In the genomic region with DNA sequence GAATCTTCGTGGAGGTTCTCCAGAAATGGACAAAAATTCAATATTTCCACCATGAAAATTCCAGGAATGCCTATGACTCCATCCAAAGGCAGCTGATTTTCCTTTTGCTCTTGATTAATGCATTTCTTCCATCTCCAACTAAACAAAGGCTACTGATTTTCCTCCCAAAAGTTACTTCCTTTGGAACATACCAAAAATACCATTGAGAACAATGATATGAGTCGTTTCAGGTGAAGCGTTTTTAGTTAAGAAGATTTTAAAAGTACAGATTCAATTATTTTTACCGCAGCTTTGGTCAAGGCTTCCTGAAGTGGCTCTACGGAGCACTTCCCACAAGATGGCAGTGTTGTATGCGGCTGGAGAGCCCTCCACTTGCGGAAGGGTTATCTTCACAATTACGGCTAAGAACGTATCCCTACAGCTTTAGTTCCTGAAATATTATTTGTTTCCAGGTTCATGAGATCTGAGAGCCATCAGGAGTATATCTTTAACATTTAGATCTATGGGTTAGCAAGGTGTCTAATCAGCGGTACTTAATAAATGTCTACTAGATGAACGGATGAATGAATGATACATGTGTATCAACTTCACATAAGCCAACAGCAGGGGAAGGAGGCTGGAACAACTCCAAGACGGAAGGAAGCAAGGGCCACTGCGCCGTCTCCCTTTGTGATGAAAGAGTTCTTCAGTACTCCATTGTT, we compare ENCODE assay signal across 8 cellular contexts. TPM values are rescaled to one million over a fixed set of nuclear protein-coding genes. Genes with fewer than 3 reads are reported as not detected.
DNase-seq lines count a peak whose midpoint lies in the region; ATAC-seq and TF ChIP-seq lines count a peak whose summit lies in the region.

No MANE protein-coding gene starts in this region.

- peaks cover 50% of the 10 kb centered on the region for H3K27me3 Mint-ChIP-seq in activated B cell treated with CpG ODN at 0.5 μM for 24 hours

- H3K36me3 ChIP-seq in endocrine pancreas (ENCODE audit: control insufficient read depth, insufficient read depth, low read length), result no peaks in the 10 kb centered on the region

- no peak overlapping the region for H3K4me3 Mint-ChIP-seq in activated B cell treated with CpG ODN at 0.5 μM for 24 hours

- CTCF ChIA-PET in AG04450 (lab: Charles Lee), result interaction anchor here (0.6 to 16.3 kb wide), 37 partner anchors 9 to 1594 kb away, joined by 3 to 920 read pairs (median 4); a partner anchor contains a TSS
- CTCF ChIA-PET in activated B cell treated with CpG ODN at 0.5 μM for 24 hours (lab: Charles Lee), result interaction anchor here (0.7 to 4.6 kb wide), 16 partner anchors 8 to 554 kb away, joined by 3 to 47 read pairs (median 4); a partner anchor contains a TSS

- H3K27me3 ChIP-seq in AG04450 (ENCODE audit: control insufficient read depth, insufficient read depth, low read length) (no peaks in the 10 kb centered on the region), endocrine pancreas (ENCODE audit: control insufficient read depth, insufficient read depth, low read length) (no peaks in the 10 kb centered on the region)

- H3K9me3 ChIP-seq in AG04450 (ENCODE audit: control insufficient read depth, insufficient read depth, low read length) (no peaks in the 10 kb centered on the region), endocrine pancreas (ENCODE audit: control insufficient read depth, low read length) (no peaks in the 10 kb centered on the region)

- POLR2A ChIA-PET in AG04450 (lab: Yijun Ruan, JAX) (interaction anchor here (0.6 kb wide), 2 partner anchors 52 to 470 kb away, joined by 3 to 5 read pairs; no protein-coding TSS in a partner anchor), activated B cell treated with CpG ODN at 0.5 μM for 24 hours (lab: Charles Lee) (interaction anchor here (3.2 kb wide), 1 partner anchor 36 kb away, joined by 16 read pairs; a partner anchor contains a TSS)

- H3K36me3 Mint-ChIP-seq in activated B cell treated with CpG ODN at 0.5 μM for 24 hours (ENCODE audit: low read depth), result no peaks in the 10 kb centered on the region

- H3K9ac ChIP-seq in endocrine pancreas (ENCODE audit: control insufficient read depth, insufficient read depth, low read length), result peak overlapping the region; percentile 23

- peak; percentile 90 for TF ChIP-seq CTCF in AG04450 (IDR thresholded peaks at IDR 0.05; ENCODE audit: low read depth, low read length)
- peak; percentile 79 for TF ChIP-seq CTCF in GM12865 (IDR thresholded peaks at IDR 0.05; ENCODE audit: insufficient read depth, low read depth, low read length, missing control alignments)
- no peak for TF ChIP-seq CTCF in activated B cell treated with CpG ODN at 0.5 μM for 24 hours (IDR thresholded peaks at IDR 0.05)

- ATAC-seq in activated B cell treated with CpG ODN at 0.5 μM for 24 hours (ENCODE audit: low read depth) (peak; percentile 66), GM19035 (IDR thresholded peaks at IDR 0.05; ENCODE audit: unreplicated experiment) (no peak)

- intact Hi-C loops in activated B cell treated with CpG ODN at 0.5 μM for 24 hours (cut with micrococcal nuclease), result loop anchor here (1.0 to 2.0 kb wide), 6 partner anchors 36 to 1062 kb away; a partner anchor contains a TSS

- H3K4me3 ChIP-seq in AG04450 (ENCODE audit: low read depth, low read length) (peak overlapping the region; percentile 15; the same call in 1 of the 2 replicates), GM12865 (ENCODE audit: low read depth, low read length) (no peak overlapping the region), endocrine pancreas (ENCODE audit: control insufficient read depth, insufficient read depth, low read length) (peak overlapping the region; percentile 53)

- peak; percentile 43 for DNase-seq in AG04450 (ENCODE audit: low read depth, low spot score)
- DNase-seq in GM12865 (ENCODE audit: low read depth), result peak; percentile 78
- DNase-seq in NCI-H1930 (lab: John Stamatoyannopoulos, UW), result peak; percentile 5 to 35
- DNase-seq in activated B cell treated with CpG ODN at 0.5 μM for 24 hours, result no peak
- DNase-seq in medulla oblongata (ENCODE audit: extremely low spot score), result peak; percentile 82
- DNase-seq in stimulated activated CD8-positive, alpha-beta memory T cell treated with anti-CD3 and anti-CD28 coated beads, Interleukin-4, amount 100 ng/mL, for 48 hours, result peak; percentile 57

- no peaks in the 10 kb centered on the region for H3K9me3 Mint-ChIP-seq in activated B cell treated with CpG ODN at 0.5 μM for 24 hours

- peaks cover 17% of the 10 kb centered on the region for H3K4me1 Mint-ChIP-seq in activated B cell treated with CpG ODN at 0.5 μM for 24 hours

- H3K27ac Mint-ChIP-seq in activated B cell treated with CpG ODN at 0.5 μM for 24 hours, result no peak overlapping the region

- H3K4me1 ChIP-seq in endocrine pancreas (ENCODE audit: control insufficient read depth, insufficient read depth, low read length), result no peaks in the 10 kb centered on the region

- no peak overlapping the region for H3K27ac ChIP-seq in AG04450 (ENCODE audit: low read depth, low read length)

RNA-seq across cellular contexts. Expression of a gene that starts 35.9 kb away (rescaled TPM):
- polyA plus RNA-seq in AG04450 (2011; rRNA removed), result 21.0 and 21.7 TPM in 2 replicates
- polyA minus RNA-seq in AG04450 (2011; rRNA and poly(A)+ RNA removed), result 17.3 and 17.4 TPM in 2 replicates
- total RNA-seq in activated B cell treated with CpG ODN at 0.5 μM for 24 hours, result 12.7 and 15.6 TPM in 2 replicates

RNA-seq across cellular contexts. Expression of a gene that starts 48.5 kb away (rescaled TPM):
- 1.7 and 1.9 TPM in 2 replicates for polyA plus RNA-seq in AG04450 (2011; rRNA removed)
- polyA minus RNA-seq in AG04450 (2011; rRNA and poly(A)+ RNA removed), result 0.70 and 1.3 TPM in 2 replicates
- total RNA-seq in activated B cell treated with CpG ODN at 0.5 μM for 24 hours, result not detected in 2 replicates

RNA-seq across cellular contexts. Expression of a gene that starts 48.6 kb away (rescaled TPM):
- 8.9 and 9.6 TPM in 2 replicates for polyA plus RNA-seq in AG04450 (2011; rRNA removed)
- 5.3 and 7.2 TPM in 2 replicates for polyA minus RNA-seq in AG04450 (2011; rRNA and poly(A)+ RNA removed)
- total RNA-seq in activated B cell treated with CpG ODN at 0.5 μM for 24 hours, result not detected in 2 replicates
